15 cellular contexts compared by ENCODE assay signal in the genomic region with DNA sequence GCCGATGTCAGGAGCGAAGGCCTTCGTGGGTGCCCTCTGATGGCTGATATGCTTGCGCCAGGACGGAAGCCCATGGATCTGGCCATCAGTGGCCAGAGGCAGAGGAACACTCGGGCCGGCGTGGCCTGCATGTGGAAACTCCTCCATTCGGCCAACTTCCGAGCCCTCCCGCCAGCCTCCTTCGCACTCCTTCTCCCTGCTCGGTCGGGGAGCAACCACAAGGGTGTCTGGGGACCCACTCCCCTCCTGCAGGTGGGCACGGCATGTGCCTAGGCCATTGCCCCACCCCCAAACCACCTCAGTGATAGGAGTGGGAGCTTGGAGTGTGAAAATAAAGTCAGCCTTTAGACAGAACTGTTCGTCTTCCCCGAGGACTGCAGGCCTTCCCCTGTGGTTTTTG.
"Had no signal": no experiment of that assay in that cellular context is flagged by ENCODE, and none has a peak within 500 bp of the region (broad histone marks: within the 10 kb centered on the region; RNA-seq: fewer than 3 reads in every experiment).

No MANE protein-coding gene starts in this region.

- H3K36me3 Mint-ChIP-seq: naive thymus-derived CD8-positive, alpha-beta T cell; stimulated activated memory B cell treated with anti-CD40 and anti-IgM and Interleukin-4, amounts not matched to agents 10 μg/mL and 1 μg/mL and 100 μg/mL, for 72 hours had no signal

- H3K4me3 Mint-ChIP-seq: naive thymus-derived CD8-positive, alpha-beta T cell; stimulated activated memory B cell treated with anti-CD40 and anti-IgM and Interleukin-4, amounts not matched to agents 10 μg/mL and 1 μg/mL and 100 μg/mL, for 72 hours; stimulated activated naive CD8-positive, alpha-beta T cell treated with anti-CD3 and anti-CD28 coated beads, Interleukin-15, Interleukin-2, amounts not matched to agents 100 ng/mL and 50 ng/mL, for 24 hours had no signal

- H3K27me3 Mint-ChIP-seq: naive thymus-derived CD8-positive, alpha-beta T cell; stimulated activated memory B cell treated with anti-CD40 and anti-IgM and Interleukin-4, amounts not matched to agents 10 μg/mL and 1 μg/mL and 100 μg/mL, for 72 hours; stimulated activated naive CD8-positive, alpha-beta T cell treated with anti-CD3 and anti-CD28 coated beads, Interleukin-15, Interleukin-2, amounts not matched to agents 100 ng/mL and 50 ng/mL, for 24 hours had no signal

- DNase-seq: dermis blood vessel endothelial cell; erythroblast; foreskin keratinocyte; kidney glomerular epithelial cell; mammary epithelial cell; mucosa of descending colon; naive thymus-derived CD8-positive, alpha-beta T cell; spleen; stimulated activated CD4-positive, alpha-beta T cell treated with anti-CD3 and anti-CD28 coated beads, Interleukin-15, amount 100 ng/mL, for 24 hours; stimulated activated CD4-positive, alpha-beta T cell treated with anti-CD3 and anti-CD28 coated beads, Interleukin-1b, Interleukin-23, amount 100 ng/mL, for 48 hours; stimulated activated CD4-positive, alpha-beta T cell treated with anti-CD3 and anti-CD28 coated beads, Interleukin-4, amount 100 ng/mL, for 24 hours; transverse colon had no signal

- ATAC-seq: mucosa of descending colon; naive thymus-derived CD8-positive, alpha-beta T cell; sciatic nerve; stimulated activated memory B cell treated with anti-CD40 and anti-IgM and Interleukin-4, amounts not matched to agents 10 μg/mL and 1 μg/mL and 100 μg/mL, for 72 hours had no signal

- H3K4me1 Mint-ChIP-seq: stimulated activated memory B cell treated with anti-CD40 and anti-IgM and Interleukin-4, amounts not matched to agents 10 μg/mL and 1 μg/mL and 100 μg/mL, for 72 hours had no signal

- H3K27ac Mint-ChIP-seq: stimulated activated memory B cell treated with anti-CD40 and anti-IgM and Interleukin-4, amounts not matched to agents 10 μg/mL and 1 μg/mL and 100 μg/mL, for 72 hours; stimulated activated naive CD8-positive, alpha-beta T cell treated with anti-CD3 and anti-CD28 coated beads, Interleukin-15, Interleukin-2, amounts not matched to agents 100 ng/mL and 50 ng/mL, for 24 hours had no signal
